ENCODE assay signal across 1 cellular context in genomic region chr22:46803031-46803880, GRCh38.
TF ChIP-seq lines count a peak whose summit lies in the region.

No MANE protein-coding gene starts in this region.

TF ChIP-seq in HepG2, 621 proteins besides CTCF, POLR2A, EP300 and RAD21 (continued from another document and continues in another):
- TF ChIP-seq, protein P1, sequence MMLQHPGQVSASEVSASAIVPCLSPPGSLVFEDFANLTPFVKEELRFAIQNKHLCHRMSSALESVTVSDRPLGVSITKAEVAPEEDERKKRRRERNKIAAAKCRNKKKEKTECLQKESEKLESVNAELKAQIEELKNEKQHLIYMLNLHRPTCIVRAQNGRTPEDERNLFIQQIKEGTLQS (CRISPR knock-in tag; IDR thresholded peaks at IDR 0.05), result no peak
- TF ChIP-seq HES4 (CRISPR knock-in tag; IDR thresholded peaks at IDR 0.05; ENCODE audit: borderline replicate concordance) (no peak), NONO (IDR thresholded peaks at IDR 0.05) (no peak), NONO (CRISPR knock-in tag; conservative IDR thresholded peaks at IDR 0.05) (0 out of 2 replicates have a peak, but pooled peaks have one; percentile 46), ATM (IDR thresholded peaks at IDR 0.05; ENCODE audit: borderline replicate concordance) (no peak), POGZ (CRISPR knock-in tag; IDR thresholded peaks at IDR 0.05) (0 out of 2 replicates have a peak, but pooled peaks have one; percentile 15), ZFP82 (CRISPR knock-in tag; IDR thresholded peaks at IDR 0.05; ENCODE audit: borderline replicate concordance) (no peak), KLF11 (CRISPR knock-in tag; IDR thresholded peaks at IDR 0.05) (no peak), CBX5 (CRISPR knock-in tag; IDR thresholded peaks at IDR 0.05; ENCODE audit: borderline replicate concordance) (peak; percentile 61; the same call in 1 of the 2 replicates), ZSCAN25 (CRISPR knock-in tag; IDR thresholded peaks at IDR 0.05) (peak; percentile 56; the same call in 1 of the 2 replicates), HHEX (CRISPR knock-in tag; IDR thresholded peaks at IDR 0.05) (no peak), KDM5A (IDR thresholded peaks at IDR 0.05; ENCODE audit: borderline replicate concordance, low read length) (no peak), ZBTB8A (CRISPR knock-in tag; IDR thresholded peaks at IDR 0.05; ENCODE audit: borderline replicate concordance, low read depth) (no peak), ZNF691 (CRISPR knock-in tag; IDR thresholded peaks at IDR 0.05; ENCODE audit: borderline replicate concordance, low read depth) (no peak; the same call in 1 of the 2 replicates), MTA3 (CRISPR knock-in tag; IDR thresholded peaks at IDR 0.05) (no peak), ZNF678 (CRISPR knock-in tag; IDR thresholded peaks at IDR 0.05) (no peak), NBN (conservative IDR thresholded peaks at IDR 0.05) (no peak), KMT2A (CRISPR knock-in tag; IDR thresholded peaks at IDR 0.05) (0 out of 2 replicates have a peak, but pooled peaks have one; percentile 38), ZNF577 (CRISPR knock-in tag; IDR thresholded peaks at IDR 0.05; ENCODE audit: borderline replicate concordance, low read depth) (no peak), ISX (CRISPR knock-in tag; conservative IDR thresholded peaks at IDR 0.05) (no peak), REXO4 (CRISPR knock-in tag; IDR thresholded peaks at IDR 0.05; ENCODE audit: borderline replicate concordance) (no peak), ZNF567 (CRISPR knock-in tag; IDR thresholded peaks at IDR 0.05; ENCODE audit: borderline replicate concordance) (no peak), ZNF256 (CRISPR knock-in tag; conservative IDR thresholded peaks at IDR 0.05) (no peak), ZNF841 (CRISPR knock-in tag; IDR thresholded peaks at IDR 0.05; ENCODE audit: borderline replicate concordance) (no peak), MXD1 (CRISPR knock-in tag; IDR thresholded peaks at IDR 0.05) (peak; percentile 13; the same call in 1 of the 2 replicates), ELF1 (CRISPR knock-in tag; IDR thresholded peaks at IDR 0.05) (no peak), FOXO1 (CRISPR knock-in tag; IDR thresholded peaks at IDR 0.05) (0 out of 2 replicates have a peak, but pooled peaks have one; percentile 13), NFE2 (CRISPR knock-in tag; IDR thresholded peaks at IDR 0.05) (no peak), FLYWCH1 (CRISPR knock-in tag; IDR thresholded peaks at IDR 0.05) (no peak), PATZ1 (CRISPR knock-in tag; IDR thresholded peaks at IDR 0.05) (peak; percentile 94), TEAD3 (CRISPR knock-in tag; optimal IDR thresholded peaks at IDR 0.05; ENCODE audit: borderline replicate concordance) (peak; percentile 8), ZNF501 (CRISPR knock-in tag; IDR thresholded peaks at IDR 0.05) (no peak), TRIM24 (CRISPR knock-in tag; IDR thresholded peaks at IDR 0.05) (no peak), ZKSCAN8 (CRISPR knock-in tag; IDR thresholded peaks at IDR 0.05; ENCODE audit: borderline replicate concordance) (no peak), MAX (IDR thresholded peaks at IDR 0.05) (peak; percentile 48; the same call in 1 of the 2 replicates), SALL1 (CRISPR knock-in tag; IDR thresholded peaks at IDR 0.05) (peak; percentile 72), TAF15 (IDR thresholded peaks at IDR 0.05; ENCODE audit: low read depth, low read length, poor library complexity, severe bottlenecking) (no peak), ZHX1 (CRISPR knock-in tag; IDR thresholded peaks at IDR 0.05; ENCODE audit: low read depth) (no peak), SMARCC2 (IDR thresholded peaks at IDR 0.05) (no peak), HMG20A (CRISPR knock-in tag; IDR thresholded peaks at IDR 0.05; ENCODE audit: borderline replicate concordance) (no peak), ZNF792 (CRISPR knock-in tag; IDR thresholded peaks at IDR 0.05) (no peak)
- TF ChIP-seq, protein P2, sequence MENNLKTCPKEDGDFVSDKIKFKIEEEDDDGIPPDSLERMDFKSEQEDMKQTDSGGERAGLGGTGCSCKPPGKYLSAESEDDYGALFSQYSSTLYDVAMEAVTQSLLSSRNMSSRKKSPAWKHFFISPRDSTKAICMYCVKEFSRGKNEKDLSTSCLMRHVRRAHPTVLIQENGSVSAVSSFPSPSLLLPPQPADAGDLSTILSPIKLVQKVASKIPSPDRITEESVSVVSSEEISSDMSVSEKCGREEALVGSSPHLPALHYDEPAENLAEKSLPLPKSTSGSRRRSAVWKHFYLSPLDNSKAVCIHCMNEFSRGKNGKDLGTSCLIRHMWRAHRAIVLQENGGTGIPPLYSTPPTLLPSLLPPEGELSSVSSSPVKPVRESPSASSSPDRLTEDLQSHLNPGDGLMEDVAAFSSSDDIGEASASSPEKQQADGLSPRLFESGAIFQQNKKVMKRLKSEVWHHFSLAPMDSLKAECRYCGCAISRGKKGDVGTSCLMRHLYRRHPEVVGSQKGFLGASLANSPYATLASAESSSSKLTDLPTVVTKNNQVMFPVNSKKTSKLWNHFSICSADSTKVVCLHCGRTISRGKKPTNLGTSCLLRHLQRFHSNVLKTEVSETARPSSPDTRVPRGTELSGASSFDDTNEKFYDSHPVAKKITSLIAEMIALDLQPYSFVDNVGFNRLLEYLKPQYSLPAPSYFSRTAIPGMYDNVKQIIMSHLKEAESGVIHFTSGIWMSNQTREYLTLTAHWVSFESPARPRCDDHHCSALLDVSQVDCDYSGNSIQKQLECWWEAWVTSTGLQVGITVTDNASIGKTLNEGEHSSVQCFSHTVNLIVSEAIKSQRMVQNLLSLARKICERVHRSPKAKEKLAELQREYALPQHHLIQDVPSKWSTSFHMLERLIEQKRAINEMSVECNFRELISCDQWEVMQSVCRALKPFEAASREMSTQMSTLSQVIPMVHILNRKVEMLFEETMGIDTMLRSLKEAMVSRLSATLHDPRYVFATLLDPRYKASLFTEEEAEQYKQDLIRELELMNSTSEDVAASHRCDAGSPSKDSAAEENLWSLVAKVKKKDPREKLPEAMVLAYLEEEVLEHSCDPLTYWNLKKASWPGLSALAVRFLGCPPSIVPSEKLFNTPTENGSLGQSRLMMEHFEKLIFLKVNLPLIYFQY (CRISPR knock-in tag; IDR thresholded peaks at IDR 0.05; ENCODE audit: borderline replicate concordance), result peak; percentile 29; the same call in 1 of the 2 replicates
- TF ChIP-seq, protein P3, sequence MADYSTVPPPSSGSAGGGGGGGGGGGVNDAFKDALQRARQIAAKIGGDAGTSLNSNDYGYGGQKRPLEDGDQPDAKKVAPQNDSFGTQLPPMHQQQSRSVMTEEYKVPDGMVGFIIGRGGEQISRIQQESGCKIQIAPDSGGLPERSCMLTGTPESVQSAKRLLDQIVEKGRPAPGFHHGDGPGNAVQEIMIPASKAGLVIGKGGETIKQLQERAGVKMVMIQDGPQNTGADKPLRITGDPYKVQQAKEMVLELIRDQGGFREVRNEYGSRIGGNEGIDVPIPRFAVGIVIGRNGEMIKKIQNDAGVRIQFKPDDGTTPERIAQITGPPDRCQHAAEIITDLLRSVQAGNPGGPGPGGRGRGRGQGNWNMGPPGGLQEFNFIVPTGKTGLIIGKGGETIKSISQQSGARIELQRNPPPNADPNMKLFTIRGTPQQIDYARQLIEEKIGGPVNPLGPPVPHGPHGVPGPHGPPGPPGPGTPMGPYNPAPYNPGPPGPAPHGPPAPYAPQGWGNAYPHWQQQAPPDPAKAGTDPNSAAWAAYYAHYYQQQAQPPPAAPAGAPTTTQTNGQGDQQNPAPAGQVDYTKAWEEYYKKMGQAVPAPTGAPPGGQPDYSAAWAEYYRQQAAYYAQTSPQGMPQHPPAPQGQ (CRISPR knock-in tag; IDR thresholded peaks at IDR 0.05; ENCODE audit: borderline replicate concordance), result no peak
- TF ChIP-seq, protein P4, sequence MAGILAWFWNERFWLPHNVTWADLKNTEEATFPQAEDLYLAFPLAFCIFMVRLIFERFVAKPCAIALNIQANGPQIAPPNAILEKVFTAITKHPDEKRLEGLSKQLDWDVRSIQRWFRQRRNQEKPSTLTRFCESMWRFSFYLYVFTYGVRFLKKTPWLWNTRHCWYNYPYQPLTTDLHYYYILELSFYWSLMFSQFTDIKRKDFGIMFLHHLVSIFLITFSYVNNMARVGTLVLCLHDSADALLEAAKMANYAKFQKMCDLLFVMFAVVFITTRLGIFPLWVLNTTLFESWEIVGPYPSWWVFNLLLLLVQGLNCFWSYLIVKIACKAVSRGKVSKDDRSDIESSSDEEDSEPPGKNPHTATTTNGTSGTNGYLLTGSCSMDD (CRISPR knock-in tag; IDR thresholded peaks at IDR 0.05), result no peak
- TF ChIP-seq, protein P5, sequence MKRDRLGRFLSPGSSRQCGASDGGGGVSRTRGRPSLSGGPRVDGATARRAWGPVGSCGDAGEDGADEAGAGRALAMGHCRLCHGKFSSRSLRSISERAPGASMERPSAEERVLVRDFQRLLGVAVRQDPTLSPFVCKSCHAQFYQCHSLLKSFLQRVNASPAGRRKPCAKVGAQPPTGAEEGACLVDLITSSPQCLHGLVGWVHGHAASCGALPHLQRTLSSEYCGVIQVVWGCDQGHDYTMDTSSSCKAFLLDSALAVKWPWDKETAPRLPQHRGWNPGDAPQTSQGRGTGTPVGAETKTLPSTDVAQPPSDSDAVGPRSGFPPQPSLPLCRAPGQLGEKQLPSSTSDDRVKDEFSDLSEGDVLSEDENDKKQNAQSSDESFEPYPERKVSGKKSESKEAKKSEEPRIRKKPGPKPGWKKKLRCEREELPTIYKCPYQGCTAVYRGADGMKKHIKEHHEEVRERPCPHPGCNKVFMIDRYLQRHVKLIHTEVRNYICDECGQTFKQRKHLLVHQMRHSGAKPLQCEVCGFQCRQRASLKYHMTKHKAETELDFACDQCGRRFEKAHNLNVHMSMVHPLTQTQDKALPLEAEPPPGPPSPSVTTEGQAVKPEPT (CRISPR knock-in tag; IDR thresholded peaks at IDR 0.05; ENCODE audit: low read depth), result no peak
- TF ChIP-seq, protein P6, sequence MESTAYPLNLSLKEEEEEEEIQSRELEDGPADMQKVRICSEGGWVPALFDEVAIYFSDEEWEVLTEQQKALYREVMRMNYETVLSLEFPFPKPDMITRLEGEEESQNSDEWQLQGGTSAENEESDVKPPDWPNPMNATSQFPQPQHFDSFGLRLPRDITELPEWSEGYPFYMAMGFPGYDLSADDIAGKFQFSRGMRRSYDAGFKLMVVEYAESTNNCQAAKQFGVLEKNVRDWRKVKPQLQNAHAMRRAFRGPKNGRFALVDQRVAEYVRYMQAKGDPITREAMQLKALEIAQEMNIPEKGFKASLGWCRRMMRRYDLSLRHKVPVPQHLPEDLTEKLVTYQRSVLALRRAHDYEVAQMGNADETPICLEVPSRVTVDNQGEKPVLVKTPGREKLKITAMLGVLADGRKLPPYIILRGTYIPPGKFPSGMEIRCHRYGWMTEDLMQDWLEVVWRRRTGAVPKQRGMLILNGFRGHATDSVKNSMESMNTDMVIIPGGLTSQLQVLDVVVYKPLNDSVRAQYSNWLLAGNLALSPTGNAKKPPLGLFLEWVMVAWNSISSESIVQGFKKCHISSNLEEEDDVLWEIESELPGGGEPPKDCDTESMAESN (CRISPR knock-in tag; conservative IDR thresholded peaks at IDR 0.05), result no peak
